ENCODE assay signal across 10 cellular contexts in genomic region chr16:14284371-14284770, GRCh38.
A peak's percentile ranks its signal among the peaks of the same experiment; 100 is the strongest.
DNase-seq lines count a peak whose midpoint lies in the region; ATAC-seq and TF ChIP-seq lines count a peak whose summit lies in the region.
"Had no signal": no experiment of that assay in that cellular context is flagged by ENCODE, and none has a peak within 500 bp of the region (broad histone marks: within the 10 kb centered on the region; RNA-seq: fewer than 3 reads in every experiment).

No MANE protein-coding gene starts in this region.

- no peaks in the 10 kb centered on the region for H4K20me1 ChIP-seq in OCI-LY1 (ENCODE audit: insufficient read depth, low read length)

- DNase-seq in cardiac muscle cell (ENCODE audit: low read depth in 1 of 2, low spot score in 1 of 2) (no peak), heart left ventricle (no peak), endothelial cell (ENCODE audit: low spot score) (no peak), type B pancreatic cell (ENCODE audit: extremely low spot score, unreplicated experiment) (no peak), HAP-1 (ENCODE audit: low spot score in 2 of 2) (no peak), EL (no peak)
- DNase-seq: central memory CD4-positive, alpha-beta T cell; stimulated activated CD4-positive, alpha-beta T cell treated with anti-CD3 and anti-CD28 coated beads, Interleukin-4, amount 100 ng/mL, for 4 hours had no signal

- no peak for ATAC-seq in heart left ventricle
- no peak for ATAC-seq in GM18511 (IDR thresholded peaks at IDR 0.05; ENCODE audit: unreplicated experiment)

- H3K9ac ChIP-seq in OCI-LY1 (ENCODE audit: low read length), result no peak overlapping the region

- no peaks in the 10 kb centered on the region for H3K9me3 ChIP-seq in cardiac muscle cell (ENCODE audit: low read depth)
- peaks cover 0 to 10% (median 6%) of the 10 kb centered on the region in 12 donors for H3K9me3 ChIP-seq in heart left ventricle
- peaks cover 8% of the 10 kb centered on the region for H3K9me3 ChIP-seq in OCI-LY1 (ENCODE audit: low read length)
- H3K9me3 ChIP-seq in HAP-1, result peaks cover 3% of the 10 kb centered on the region

- no peaks in the 10 kb centered on the region for H3K9me3 Mint-ChIP-seq in endothelial cell (ENCODE audit: unreplicated experiment)
- H3K9me3 Mint-ChIP-seq in type B pancreatic cell, result peaks cover 4% of the 10 kb centered on the region

- H3K4me1 ChIP-seq in cardiac muscle cell (ENCODE audit: low read depth) (no peaks in the 10 kb centered on the region), heart left ventricle (peaks cover 0 to 22% (median 8%) of the 10 kb centered on the region in 12 donors), OCI-LY1 (ENCODE audit: insufficient read depth, low read length, severe bottlenecking) (peaks cover 17% of the 10 kb centered on the region), HAP-1 (peaks cover 37% of the 10 kb centered on the region)

- peaks cover 7% of the 10 kb centered on the region for H3K36me3 Mint-ChIP-seq in endothelial cell (ENCODE audit: low read depth, unreplicated experiment)
- no peaks in the 10 kb centered on the region for H3K36me3 Mint-ChIP-seq in type B pancreatic cell

- H3K4me3 ChIP-seq in cardiac muscle cell (peak overlapping the region; percentile 70), heart left ventricle (peak overlapping the region in 4 of 12 donors; percentile 74 to 93 (median 82)), OCI-LY1 (ENCODE audit: low read depth, low read length, poor library complexity, severe bottlenecking) (no peak overlapping the region), HAP-1 (no peak overlapping the region; the same call in 1 of the 2 replicates)

- H2AFZ ChIP-seq in OCI-LY1 (ENCODE audit: low read length), result no peak overlapping the region

- no peaks in the 10 kb centered on the region for H3K79me2 ChIP-seq in OCI-LY1 (ENCODE audit: insufficient read depth, low read length)

- no peaks in the 10 kb centered on the region for H3K36me3 ChIP-seq in cardiac muscle cell
- no peaks in the 10 kb centered on the region for H3K36me3 ChIP-seq in heart left ventricle
- H3K36me3 ChIP-seq in OCI-LY1 (ENCODE audit: insufficient read depth, low read length), result no peaks in the 10 kb centered on the region
- H3K36me3 ChIP-seq in HAP-1 (replicated peaks), result no peaks in the 10 kb centered on the region

- H3F3A ChIP-seq in OCI-LY1 (ENCODE audit: insufficient read depth, low read length), result no peaks in the 10 kb centered on the region

- TF ChIP-seq CTCF in cardiac muscle cell (IDR thresholded peaks at IDR 0.05; ENCODE audit: low read depth, low read length) (no peak), heart left ventricle (IDR thresholded peaks at IDR 0.05) (no peak), OCI-LY1 (IDR thresholded peaks at IDR 0.05; ENCODE audit: low read length) (no peak), endothelial cell (IDR thresholded peaks at IDR 0.05; ENCODE audit: unreplicated experiment) (no peak), type B pancreatic cell (conservative IDR thresholded peaks at IDR 0.05) (no peak)

- H3K27me3 Mint-ChIP-seq in endothelial cell (ENCODE audit: unreplicated experiment) (peaks cover 14% of the 10 kb centered on the region), type B pancreatic cell (peaks cover 4% of the 10 kb centered on the region)

- peak overlapping the region; percentile 67; the same call in 1 of the 2 replicates for H3K4me2 ChIP-seq in OCI-LY1 (ENCODE audit: low read length)

- peaks cover 3% of the 10 kb centered on the region for H3K4me1 Mint-ChIP-seq in endothelial cell (ENCODE audit: unreplicated experiment)
- peaks cover 7% of the 10 kb centered on the region for H3K4me1 Mint-ChIP-seq in type B pancreatic cell (ENCODE audit: unreplicated experiment)

- in situ Hi-C loops in HAP-1 (cut with MboI; ENCODE audit: low sequenced_read_pairs), result no loop called here

- H3K27me3 ChIP-seq in cardiac muscle cell, result no peaks in the 10 kb centered on the region
- no peaks in the 10 kb centered on the region for H3K27me3 ChIP-seq in heart left ventricle
- H3K27me3 ChIP-seq in OCI-LY1 (ENCODE audit: insufficient read depth, low read length), result no peaks in the 10 kb centered on the region
- no peaks in the 10 kb centered on the region for H3K27me3 ChIP-seq in HAP-1 (ENCODE audit: low read depth)

- WGBS in heart left ventricle, 4 donors, result 77 to 86% (median 82%) methylated on average over 5 of the region's 5 CpGs

- H3K4me3 Mint-ChIP-seq in endothelial cell (ENCODE audit: unreplicated experiment) (peak overlapping the region; percentile 69), type B pancreatic cell (peak overlapping the region; percentile 91)

- H3K27ac ChIP-seq in cardiac muscle cell, result no peak overlapping the region
- no peak overlapping the region for H3K27ac ChIP-seq in heart left ventricle
- no peak overlapping the region for H3K27ac ChIP-seq in OCI-LY1 (ENCODE audit: low read depth, low read length, poor library complexity, severe bottlenecking)

- H3K27ac Mint-ChIP-seq in endothelial cell (ENCODE audit: unreplicated experiment) (no peak overlapping the region), type B pancreatic cell (peak overlapping the region; percentile 77)

- TF ChIP-seq POLR2A in heart left ventricle (IDR thresholded peaks at IDR 0.05), result no peak

- H3K9me2 ChIP-seq in OCI-LY1 (ENCODE audit: low read depth, low read length), result no peaks in the 10 kb centered on the region

- intact Hi-C loops in heart left ventricle (cut with DNase I), result loop anchor here in 3 of 10 donors (2.0 to 10.0 kb wide), 2 partner anchors 360 to 364 kb away; partner anchors contain the start of gene ERCC4 (in 3 of the 3)
